ENCODE assay signal across 9 cellular contexts in genomic region chr18:44729631-44730101, GRCh38. TPM values are rescaled to one million over a fixed set of nuclear protein-coding genes. Genes with fewer than 3 reads are reported as not detected.
DNase-seq lines count a peak whose midpoint lies in the region; ATAC-seq, FAIRE-seq and TF ChIP-seq lines count a peak whose summit lies in the region.
"Had no signal": no experiment of that assay in that cellular context is flagged by ENCODE, and none has a peak within 500 bp of the region (broad histone marks: within the 10 kb centered on the region; RNA-seq: fewer than 3 reads in every experiment).

No MANE protein-coding gene starts in this region.

- POLR2A ChIA-PET in Caco-2 (lab: Charles Lee) (no interaction called here), HepG2 (lab: Yijun Ruan, JAX) (no interaction called here)

- CTCF ChIA-PET in Caco-2 (lab: Charles Lee), result interaction anchor here (1.2 kb wide), 1 partner anchor 51 kb away, joined by 3 read pairs; no protein-coding TSS in a partner anchor
- CTCF ChIA-PET in HepG2 (lab: Yijun Ruan, JAX; ENCODE audit: low intra/inter-chr PET ratio, low total read pairs), result no interaction called here

- H3K9me3 ChIP-seq in Caco-2 (no peaks in the 10 kb centered on the region), HepG2 (ENCODE audit: low read length) (no peaks in the 10 kb centered on the region)

- H3K27ac ChIP-seq in rectal smooth muscle tissue (ENCODE audit: low read depth, low read length) (peak overlapping the region; percentile 41), HepG2 (ENCODE audit: extremely low read length, insufficient read depth, low read length) (no peak overlapping the region)

- in situ Hi-C loops in HepG2 (cut with HindIII; ENCODE audit: extremely low pct_ligation_motif_present, low pct_unique_long_range_greater_than_20kb), result no loop called here

- TF ChIP-seq EP300 in HepG2 (IDR thresholded peaks at IDR 0.05; ENCODE audit: low read depth in 2 of 2, low read length in 2 of 2) (no peak), HepG2 (CRISPR knock-in tag; IDR thresholded peaks at IDR 0.05; ENCODE audit: borderline replicate concordance) (no peak)

- H3K4me3 ChIP-seq in Caco-2 (ENCODE audit: low read depth, low read length) (no peak overlapping the region), rectal smooth muscle tissue (ENCODE audit: low read length) (peak overlapping the region; percentile 23), HepG2 (replicated peaks in 1 of 3; ENCODE audit: insufficient read depth in 1 of 3, low read depth in 2 of 3, low read length in 3 of 3) (no peak overlapping the region)

- H3K27me3 ChIP-seq in Caco-2 (replicated peaks; ENCODE audit: control insufficient read depth, insufficient read depth, low read length) (no peaks in the 10 kb centered on the region), rectal smooth muscle tissue (ENCODE audit: control insufficient read depth, insufficient read depth, low read length) (no peaks in the 10 kb centered on the region), HepG2 (ENCODE audit: control insufficient read depth in 1 of 2, insufficient read depth in 2 of 2, low read length in 2 of 2) (0 out of 5 replicates have a peak, but pooled peaks cover 0 to 2% of the 10 kb centered on the region in 2 experiments)

- no peak for TF ChIP-seq RAD21 in HepG2 (CRISPR knock-in tag; IDR thresholded peaks at IDR 0.05)

- H3K9ac ChIP-seq in rectal smooth muscle tissue (ENCODE audit: low read length), result no peak overlapping the region
- H3K9ac ChIP-seq in HepG2 (ENCODE audit: insufficient read depth, low read depth, low read length), result no peak overlapping the region

- H3K4me2 ChIP-seq in HepG2 (ENCODE audit: low read depth, low read length), result no peak overlapping the region

- intact Hi-C loops in Caco-2 (cut with micrococcal nuclease; ENCODE audit: unreplicated experiment) (loop anchor here (5.0 kb wide), 1 partner anchor 43 kb away; no protein-coding TSS in a partner anchor), HepG2 (cut with micrococcal nuclease; ENCODE audit: unreplicated experiment) (no loop called here), Right ventricle myocardium superior (cut with DNase I) (no loop called here)

- H3K36me3 Mint-ChIP-seq in Caco-2 (ENCODE audit: insufficient read depth, unreplicated experiment), result no peaks in the 10 kb centered on the region
- H3K36me3 Mint-ChIP-seq in activated naive CD8-positive, alpha-beta T cell treated with anti-CD3 and anti-CD28 coated beads, Interleukin-2, amount 50 U/mL, for 24 hours (ENCODE audit: low read depth), result peaks cover 10% of the 10 kb centered on the region

- peak overlapping the region; percentile 23 for H3K27ac Mint-ChIP-seq in Caco-2 (ENCODE audit: unreplicated experiment)
- H3K27ac Mint-ChIP-seq in activated naive CD8-positive, alpha-beta T cell treated with anti-CD3 and anti-CD28 coated beads, Interleukin-2, amount 50 U/mL, for 24 hours, result peak overlapping the region; percentile 44

- peaks cover 42% of the 10 kb centered on the region for H3K4me1 ChIP-seq in Caco-2
- peaks cover 43% of the 10 kb centered on the region for H3K4me1 ChIP-seq in rectal smooth muscle tissue (ENCODE audit: control insufficient read depth, insufficient read depth, low read length)
- no peaks in the 10 kb centered on the region; the same call in 1 of the 2 replicates for H3K4me1 ChIP-seq in HepG2 (ENCODE audit: insufficient read depth, low read length)

- no peaks in the 10 kb centered on the region for H3K79me2 ChIP-seq in HepG2 (ENCODE audit: insufficient read depth, low read length)

- ATAC-seq in HG03432 (IDR thresholded peaks at IDR 0.05; ENCODE audit: unreplicated experiment) (peak; percentile 22), HepG2 (no peak), Right ventricle myocardium superior (ENCODE audit: poor library complexity) (no peak)
- peak; percentile 63 for ATAC-seq in activated naive CD8-positive, alpha-beta T cell treated with anti-CD3 and anti-CD28 coated beads, Interleukin-2, amount 50 U/mL, for 24 hours

- no peaks in the 10 kb centered on the region for H3K36me3 ChIP-seq in Caco-2 (ENCODE audit: control insufficient read depth, insufficient read depth, low read length)
- no peaks in the 10 kb centered on the region for H3K36me3 ChIP-seq in rectal smooth muscle tissue (ENCODE audit: control insufficient read depth, insufficient read depth, low read length)
- no peaks in the 10 kb centered on the region for H3K36me3 ChIP-seq in HepG2 (replicated peaks in 1 of 2; ENCODE audit: control insufficient read depth in 1 of 2, insufficient read depth in 2 of 2, low read length in 2 of 2)

- H3K27me3 Mint-ChIP-seq in Caco-2 (ENCODE audit: insufficient read depth, unreplicated experiment), result no peaks in the 10 kb centered on the region
- peaks cover 5% of the 10 kb centered on the region for H3K27me3 Mint-ChIP-seq in activated naive CD8-positive, alpha-beta T cell treated with anti-CD3 and anti-CD28 coated beads, Interleukin-2, amount 50 U/mL, for 24 hours

- TF ChIP-seq CTCF in Caco-2 (IDR thresholded peaks at IDR 0.05; ENCODE audit: insufficient read depth in 1 of 2, low read depth in 1 of 2, low read length in 1 of 2, severe bottlenecking in 1 of 2, unreplicated experiment in 1 of 2), result no peak
- no peak for TF ChIP-seq CTCF in HepG2 (CRISPR knock-in tag; IDR thresholded peaks at IDR 0.05)

- no peak overlapping the region for H2AFZ ChIP-seq in HepG2 (ENCODE audit: low read length)

- no peak for TF ChIP-seq POLR2A in HepG2 (IDR thresholded peaks at IDR 0.05; ENCODE audit: insufficient read depth in 1 of 2, low read depth in 2 of 2, low read length in 2 of 2)

- BruUV-seq in Caco-2 (replicated peaks; lab: Mats Ljungman, UMichigan), result no TSS peak
- no TSS peak for BruUV-seq in HepG2 (replicated peaks; lab: Mats Ljungman, UMichigan)

- peaks cover 43% of the 10 kb centered on the region for H3K4me1 Mint-ChIP-seq in Caco-2 (ENCODE audit: low read depth, unreplicated experiment)
- H3K4me1 Mint-ChIP-seq in activated naive CD8-positive, alpha-beta T cell treated with anti-CD3 and anti-CD28 coated beads, Interleukin-2, amount 50 U/mL, for 24 hours, result peaks cover 98% of the 10 kb centered on the region

- no peak for FAIRE-seq in HepG2 (lab: Jason Lieb, UNC)

- no peaks in the 10 kb centered on the region for H4K20me1 ChIP-seq in HepG2 (ENCODE audit: insufficient read depth, low read length)

- H3K4me3 Mint-ChIP-seq in Caco-2 (ENCODE audit: unreplicated experiment), result peak overlapping the region; percentile 34
- H3K4me3 Mint-ChIP-seq in activated naive CD8-positive, alpha-beta T cell treated with anti-CD3 and anti-CD28 coated beads, Interleukin-2, amount 50 U/mL, for 24 hours, result no peak overlapping the region

- H3K9me3 Mint-ChIP-seq in Caco-2 (ENCODE audit: unreplicated experiment), result no peaks in the 10 kb centered on the region
- no peaks in the 10 kb centered on the region for H3K9me3 Mint-ChIP-seq in activated naive CD8-positive, alpha-beta T cell treated with anti-CD3 and anti-CD28 coated beads, Interleukin-2, amount 50 U/mL, for 24 hours

- DNase-seq in Caco-2, result peak in 1 of 2 experiments; percentile 15
- DNase-seq in activated naive CD8-positive, alpha-beta T cell treated with anti-CD3 and anti-CD28 coated beads, Interleukin-2, amount 50 U/mL, for 24 hours, result peak; percentile 40
- no peak for DNase-seq in NCI-H2227 treated with DMSO at 0.1 percent for 48 hours (lab: John Stamatoyannopoulos, UW)
- no peak for DNase-seq in HepG2 (ENCODE audit: low spot score)
- no peak for DNase-seq in Right ventricle myocardium superior
- no peak for DNase-seq in nucleus accumbens (lab: John Stamatoyannopoulos, UW)
- DNase-seq: Karpas-422 had no signal

- 44% methylated on average over 5 of the region's 5 CpGs for WGBS in HepG2 (ENCODE audit: low lambda C conversion rate)

TF ChIP-seq in HepG2, 621 proteins besides CTCF, POLR2A, EP300 and RAD21:
- TF ChIP-seq TAF15 (IDR thresholded peaks at IDR 0.05; ENCODE audit: low read depth, low read length, poor library complexity, severe bottlenecking) (no peak), PREB (CRISPR knock-in tag; IDR thresholded peaks at IDR 0.05) (no peak), AGO2 (optimal IDR thresholded peaks at IDR 0.05; ENCODE audit: low read depth, low read length) (no peak), HDAC2 (CRISPR knock-in tag; IDR thresholded peaks at IDR 0.05) (no peak), ZNF235 (CRISPR knock-in tag; IDR thresholded peaks at IDR 0.05; ENCODE audit: borderline replicate concordance) (no peak)

RNA-seq across cellular contexts. Expression of gene SETBP1, which starts 49.0 kb away (rescaled TPM):
- total RNA-seq in Caco-2 (2022) (4.0 and 4.6 TPM in 2 replicates), HepG2 (2016; rRNA removed; fragmentation: Illumina TruSeq; extraction: Trizol) (0.18 and 0.20 TPM in 2 replicates), Right ventricle myocardium superior (6.3 TPM)
- total RNA-seq in HepG2 (2016; cell fraction: cytosol; rRNA removed; fragmentation: Illumina TruSeq; extraction: Trizol; ENCODE audit: low read depth), result 2.5 and 2.7 TPM in 2 replicates
- total RNA-seq in HepG2 (2016; cell fraction: insoluble cytoplasmic fraction; rRNA removed; fragmentation: Illumina TruSeq; extraction: Trizol), result 0.15 and 0.16 TPM in 2 replicates
- 0.31 and 0.62 TPM in 2 replicates for total RNA-seq in HepG2 (2016; cell fraction: membrane; rRNA removed; fragmentation: Illumina TruSeq; extraction: Trizol)
- total RNA-seq in HepG2 (2016; cell fraction: nucleus; rRNA removed; fragmentation: Illumina TruSeq; extraction: Trizol), result 1.1 and 1.3 TPM in 2 replicates
- 0.65 and 0.73 TPM in 2 replicates for polyA plus RNA-seq in HepG2 (2011; rRNA removed)
- polyA plus RNA-seq in HepG2 (2011; cell fraction: cytosol; rRNA removed), result 0.20 and 0.42 TPM in 2 replicates
- polyA plus RNA-seq in HepG2 (2011; cell fraction: nucleus; rRNA removed), result 1.8 TPM in 2 replicates
- 0.93 and 2.0 TPM in 2 replicates for polyA plus RNA-seq in HepG2 (2012)
- polyA plus RNA-seq in HepG2 (2016; cell fraction: cytosol; fragmentation: Illumina TruSeq; extraction: Trizol; ENCODE audit: low read depth), result not detected in 2 replicates
- polyA plus RNA-seq in HepG2 (2016; cell fraction: insoluble cytoplasmic fraction; fragmentation: Illumina TruSeq; extraction: Trizol; ENCODE audit: low read depth), result 0.05 and 0.09 TPM in 2 replicates
- 0.08 TPM in 1 of 2 replicates, not detected in the other for polyA plus RNA-seq in HepG2 (2016; cell fraction: membrane; fragmentation: Illumina TruSeq; extraction: Trizol; ENCODE audit: low read depth)
- polyA plus RNA-seq in HepG2 (2016; cell fraction: nucleus; fragmentation: Illumina TruSeq; extraction: Trizol; ENCODE audit: insufficient read depth, low read depth), result 0.08 and 0.32 TPM in 2 replicates
- 2.0 and 2.9 TPM in 2 replicates for polyA minus RNA-seq in HepG2 (2011; rRNA and poly(A)+ RNA removed; ENCODE audit: low replicate concordance)
- 0.26 and 1.1 TPM in 2 replicates for polyA minus RNA-seq in HepG2 (2011; cell fraction: cytosol; rRNA and poly(A)+ RNA removed)
- polyA minus RNA-seq in HepG2 (2011; cell fraction: nucleus; rRNA and poly(A)+ RNA removed), result 6.8 and 10.6 TPM in 2 replicates

Comparison
In these comparisons a context has a peak if more than half of its experiments do, and no peak if none do; other contexts are left out.
1. ATAC-seq: peak in HG03432 (single experiment) and activated naive CD8-positive, alpha-beta T cell treated with anti-CD3 and anti-CD28 coated beads, Interleukin-2, amount 50 U/mL, for 24 hours (single experiment); none in HepG2 (single experiment) and Right ventricle myocardium superior (single experiment).